37 cellular contexts compared by ENCODE assay signal in genomic region chr16:9775994-9776393, GRCh38.
"Had no signal": no experiment of that assay in that cellular context is flagged by ENCODE, and none has a peak within 500 bp of the region (broad histone marks: within the 10 kb centered on the region; RNA-seq: fewer than 3 reads in every experiment).

No MANE protein-coding gene starts in this region.

- H3K27ac ChIP-seq: KMS-11 had no signal

- H3K4me2 ChIP-seq: KMS-11 had no signal

- H3K9me3 ChIP-seq: MG63 had no signal

- H3K9ac ChIP-seq: KMS-11 had no signal

- H3K4me3 ChIP-seq: MG63 had no signal

- H3K36me3 ChIP-seq: MG63 had no signal

- DNase-seq: Karpas-422, Kasumi-1, KG1, MG63, MM.1S, MV-4-11, NCI-H1048, NCI-H1092, NCI-H1092 treated with DMSO at 0.1 percent for 48 hours, NCI-H1105, NCI-H1105 treated with DMSO at 0.1 percent for 48 hours, NCI-H1417, NCI-H1417 treated with DMSO at 0.1 percent for 48 hours, NCI-H1436, NCI-H1436 treated with DMSO at 0.1 percent for 48 hours, NCI-H146, NCI-H1694, NCI-H1694 treated with DMSO at 0.1 percent for 48 hours, NCI-H187, NCI-H187 treated with DMSO at 0.1 percent for 48 hours, NCI-H1930, NCI-H2029, NCI-H2029 treated with DMSO at 0.1 percent for 48 hours, NCI-H2081, NCI-H2081 treated with DMSO at 0.1 percent for 48 hours, NCI-H2107, NCI-H2171, NCI-H2171 treated with DMSO at 0.1 percent for 48 hours, NCI-H2227 treated with DMSO at 0.1 percent for 48 hours, NCI-H226, NCI-H345, NCI-H446, NCI-H446 treated with DMSO at 0.1 percent for 48 hours, NCI-H510A, NCI-H510A treated with DMSO at 0.1 percent for 48 hours, NCI-H524 had no signal
